In the genomic region with DNA sequence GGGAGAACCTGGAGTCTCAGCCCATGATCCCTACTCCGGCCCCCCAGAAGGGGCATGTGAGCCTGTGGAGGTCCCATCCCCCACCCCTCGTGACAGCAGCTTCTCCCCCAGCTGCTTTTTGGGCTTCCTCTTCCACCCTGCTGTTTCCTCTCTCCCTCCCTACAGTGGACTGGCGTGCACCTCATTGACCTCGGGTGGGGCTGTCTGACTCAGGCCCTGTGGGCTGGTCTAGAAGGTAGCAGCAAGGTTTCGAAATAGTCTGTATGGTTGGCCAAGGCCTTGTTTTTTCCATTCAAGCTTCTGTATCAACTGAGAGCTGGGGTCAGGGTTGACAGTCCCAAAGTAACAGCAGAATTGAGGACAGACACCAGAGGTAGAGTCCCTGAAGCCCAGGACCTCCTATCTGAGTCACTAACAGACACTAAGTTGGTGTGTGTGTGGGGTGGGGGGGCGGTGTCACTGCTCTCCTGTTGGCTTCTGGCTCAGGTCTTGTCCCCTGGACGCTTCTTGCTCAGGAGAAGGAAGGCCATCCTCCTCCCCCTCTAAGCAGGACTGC, we compare ENCODE assay signal across 8 cellular contexts. TPM values are rescaled to one million over a fixed set of nuclear protein-coding genes. Genes with fewer than 3 reads are reported as not detected.
DNase-seq lines count a peak whose midpoint lies in the region; ATAC-seq lines count a peak whose summit lies in the region.

No MANE protein-coding gene starts in this region.

- peak overlapping the region; percentile 10 for H3K27ac Mint-ChIP-seq in T-helper 2 cell treated with Interferon-gamma antibody and Interleukin-4, amounts not matched to agents 5 μg/mL and 100 μg/mL, for 36 hours

- peak; percentile 37 for DNase-seq in T-helper 2 cell treated with Interferon-gamma antibody and Interleukin-4, amounts not matched to agents 5 μg/mL and 100 μg/mL, for 36 hours (ENCODE audit: low spot score)
- no peak for DNase-seq in T-helper 2 cell
- peak; percentile 97 to 98 for DNase-seq in NOMO-1 (lab: John Stamatoyannopoulos, UW; ENCODE audit: unreplicated experiment in 2 of 2)
- peak; percentile 40 to 49 for DNase-seq in dermis microvascular lymphatic vessel endothelial cell (ENCODE audit: low read depth in 2 of 2)
- peak; percentile 71 for DNase-seq in mucosa of gallbladder (ENCODE audit: low spot score)
- DNase-seq in iPS-NIHi11 (ENCODE audit: low spot score): no peak
- DNase-seq in DMS 273 treated with DMSO at 0.1 percent for 48 hours (lab: John Stamatoyannopoulos, UW): no peak

- H3K4me3 Mint-ChIP-seq in T-helper 2 cell treated with Interferon-gamma antibody and Interleukin-4, amounts not matched to agents 5 μg/mL and 100 μg/mL, for 36 hours: no peak overlapping the region

- no peaks in the 10 kb centered on the region for H3K9me3 Mint-ChIP-seq in T-helper 2 cell treated with Interferon-gamma antibody and Interleukin-4, amounts not matched to agents 5 μg/mL and 100 μg/mL, for 36 hours

- H3K27me3 Mint-ChIP-seq in T-helper 2 cell treated with Interferon-gamma antibody and Interleukin-4, amounts not matched to agents 5 μg/mL and 100 μg/mL, for 36 hours (ENCODE audit: low read depth): peaks cover 12% of the 10 kb centered on the region

- H3K36me3 Mint-ChIP-seq in T-helper 2 cell treated with Interferon-gamma antibody and Interleukin-4, amounts not matched to agents 5 μg/mL and 100 μg/mL, for 36 hours (ENCODE audit: low read depth): no peaks in the 10 kb centered on the region

- ATAC-seq in HG02798 (IDR thresholded peaks at IDR 0.05; ENCODE audit: poor library complexity, unreplicated experiment): peak; percentile 70

- H3K4me1 Mint-ChIP-seq in T-helper 2 cell treated with Interferon-gamma antibody and Interleukin-4, amounts not matched to agents 5 μg/mL and 100 μg/mL, for 36 hours (ENCODE audit: low read depth): peaks cover 15% of the 10 kb centered on the region

RNA-seq across cellular contexts. Expression of a gene that starts 7.7 kb away (rescaled TPM):
- total RNA-seq in dermis microvascular lymphatic vessel endothelial cell (0.90 and 1.1 TPM in 2 replicates), mucosa of gallbladder (7.8 TPM)

RNA-seq across cellular contexts. Expression of a gene that starts 40.6 kb away (rescaled TPM):
- total RNA-seq in dermis microvascular lymphatic vessel endothelial cell (15.3 and 17.1 TPM in 2 replicates), mucosa of gallbladder (18.7 TPM)

Comparison
In these comparisons a context has a peak if more than half of its experiments do, and no peak if none do; other contexts are left out.
1. DNase-seq: peak in T-helper 2 cell treated with Interferon-gamma antibody and Interleukin-4, amounts not matched to agents 5 μg/mL and 100 μg/mL, for 36 hours (single experiment), NOMO-1 (2 of 2), dermis microvascular lymphatic vessel endothelial cell (2 of 2) and mucosa of gallbladder (single experiment); none in T-helper 2 cell (0 of 5), iPS-NIHi11 (single experiment) and DMS 273 treated with DMSO at 0.1 percent for 48 hours (single experiment).